In the genomic region with DNA sequence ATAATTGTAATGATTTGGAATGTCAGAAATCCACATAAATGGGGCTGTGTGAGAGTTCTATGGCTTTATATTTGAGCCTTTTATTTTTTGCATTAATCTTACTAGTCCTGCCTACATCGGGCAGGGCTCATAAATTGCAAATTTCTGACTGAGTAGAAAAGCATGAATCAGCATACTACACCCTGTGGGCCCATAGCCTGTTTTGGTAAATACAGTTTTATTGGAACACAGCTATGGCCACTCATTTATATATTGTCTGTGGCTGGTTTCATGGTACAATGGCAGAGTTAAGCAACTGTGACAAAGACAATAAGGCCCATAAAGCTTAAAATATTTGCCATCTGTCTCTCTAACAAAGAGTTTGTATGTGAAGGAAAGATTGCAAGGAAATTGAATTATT, we compare ENCODE assay signal across 1 cellular context.
TF ChIP-seq lines count a peak whose summit lies in the region.

No MANE protein-coding gene starts in this region.

TF ChIP-seq in K562, 482 proteins besides CTCF, POLR2A, EP300 and RAD21:
- TF ChIP-seq ZNF316 (IDR thresholded peaks at IDR 0.05) = 0 out of 2 replicates have a peak, but pooled peaks have one; percentile 2
- no peak for TF ChIP-seq SNIP1 (IDR thresholded peaks at IDR 0.05; ENCODE audit: low read depth)
- no peak for TF ChIP-seq CBX1 (IDR thresholded peaks at IDR 0.05; ENCODE audit: low read depth)
- TF ChIP-seq SRSF7 (optimal IDR thresholded peaks at IDR 0.05; ENCODE audit: low read depth, low read length) = no peak
- TF ChIP-seq, protein P1, sequence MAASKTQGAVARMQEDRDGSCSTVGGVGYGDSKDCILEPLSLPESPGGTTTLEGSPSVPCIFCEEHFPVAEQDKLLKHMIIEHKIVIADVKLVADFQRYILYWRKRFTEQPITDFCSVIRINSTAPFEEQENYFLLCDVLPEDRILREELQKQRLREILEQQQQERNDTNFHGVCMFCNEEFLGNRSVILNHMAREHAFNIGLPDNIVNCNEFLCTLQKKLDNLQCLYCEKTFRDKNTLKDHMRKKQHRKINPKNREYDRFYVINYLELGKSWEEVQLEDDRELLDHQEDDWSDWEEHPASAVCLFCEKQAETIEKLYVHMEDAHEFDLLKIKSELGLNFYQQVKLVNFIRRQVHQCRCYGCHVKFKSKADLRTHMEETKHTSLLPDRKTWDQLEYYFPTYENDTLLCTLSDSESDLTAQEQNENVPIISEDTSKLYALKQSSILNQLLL (CRISPR knock-in tag; IDR thresholded peaks at IDR 0.05; ENCODE audit: borderline replicate concordance) = no peak
- no peak for TF ChIP-seq TCF7 (IDR thresholded peaks at IDR 0.05; ENCODE audit: borderline replicate concordance)
